11 cellular contexts compared by ENCODE assay signal in the genomic region with DNA sequence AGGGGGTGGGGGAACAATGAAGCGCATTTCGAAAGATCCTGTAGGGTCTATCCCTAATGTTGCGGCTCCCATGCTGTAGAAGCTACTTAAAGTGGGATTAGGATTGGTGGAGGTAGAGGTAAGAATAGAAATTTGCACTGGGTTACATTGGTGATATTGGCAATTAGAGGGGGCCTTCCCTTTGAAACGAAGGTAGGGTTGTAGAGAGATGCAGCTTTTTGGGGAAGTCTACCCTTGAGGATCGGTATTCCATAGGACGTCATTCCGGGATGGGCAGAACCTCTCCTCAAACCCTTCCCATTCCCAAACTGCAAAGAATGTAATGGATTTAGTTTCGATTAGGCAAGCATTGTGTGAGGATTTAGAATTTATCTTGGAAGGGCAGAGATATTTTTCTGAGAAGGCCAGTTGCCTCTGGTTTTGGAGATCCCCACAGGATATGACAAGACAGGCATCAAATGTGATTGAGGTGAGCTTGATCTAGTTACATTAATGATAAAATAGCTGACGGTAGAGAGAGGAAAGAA. TPM values are rescaled to one million over a fixed set of nuclear protein-coding genes. Genes with fewer than 3 reads are reported as not detected.
DNase-seq lines count a peak whose midpoint lies in the region; ATAC-seq and TF ChIP-seq lines count a peak whose summit lies in the region.
"Had no signal": no experiment of that assay in that cellular context is flagged by ENCODE, and none has a peak within 500 bp of the region (broad histone marks: within the 10 kb centered on the region; RNA-seq: fewer than 3 reads in every experiment).

No MANE protein-coding gene starts in this region.

- DNase-seq in stimulated activated naive CD8-positive, alpha-beta T cell treated with anti-CD3 and anti-CD28 coated beads, Interleukin-15, Interleukin-2, amounts not matched to agents 100 U/mL and 50 U/mL, for 24 hours = no peak
- no peak for DNase-seq in activated B cell treated with CpG ODN at 0.5 μM for 24 hours
- no peak for DNase-seq in hepatocyte (ENCODE audit: low spot score)
- no peak for DNase-seq in SIG-M5 treated with dmso at 0.1 percent for 504 hours (lab: John Stamatoyannopoulos, UW; ENCODE audit: unreplicated experiment)
- no peak for DNase-seq in SKM-1 treated with dmso at 0.1 percent for 144 hours (lab: John Stamatoyannopoulos, UW; ENCODE audit: unreplicated experiment)
- DNase-seq in NCI-H510A (lab: John Stamatoyannopoulos, UW) = no peak
- DNase-seq: transverse colon had no signal

- peaks cover 79% of the 10 kb centered on the region for H3K79me2 ChIP-seq in hepatocyte

- no peaks in the 10 kb centered on the region for H3K36me3 ChIP-seq in hepatocyte (replicated peaks; ENCODE audit: insufficient read depth, low read depth)

- no peaks in the 10 kb centered on the region for H3K27me3 ChIP-seq in hepatocyte
- H3K27me3 ChIP-seq: transverse colon had no signal

- peak overlapping the region; percentile 98 for H3K4me3 Mint-ChIP-seq in stimulated activated naive CD8-positive, alpha-beta T cell treated with anti-CD3 and anti-CD28 coated beads, Interleukin-15, Interleukin-2, amounts not matched to agents 100 ng/mL and 50 ng/mL, for 24 hours
- peak overlapping the region; percentile 98 for H3K4me3 Mint-ChIP-seq in activated B cell treated with CpG ODN at 0.5 μM for 24 hours

- no peak overlapping the region for H2AFZ ChIP-seq in hepatocyte

- no peaks in the 10 kb centered on the region for H3K9me3 ChIP-seq in hepatocyte (ENCODE audit: low read depth)

- POLR2A ChIA-PET in activated B cell treated with CpG ODN at 0.5 μM for 24 hours (lab: Charles Lee) = interaction anchor here (0.5 to 8.0 kb wide), 3 partner anchors 8 to 652 kb away, joined by 3 to 63 read pairs (median 7); no protein-coding TSS in a partner anchor

- CTCF ChIA-PET in activated B cell treated with CpG ODN at 0.5 μM for 24 hours (lab: Charles Lee) = no interaction called here

- peak overlapping the region; percentile 88 for H3K4me2 ChIP-seq in hepatocyte

- WGBS in hepatocyte (ENCODE audit: low lambda C conversion rate, missing lambda C conversion rate) = 65% methylated on average over 9 of the region's 9 CpGs

- H3K4me1 ChIP-seq in hepatocyte (ENCODE audit: insufficient read depth) = peaks cover 69% of the 10 kb centered on the region

- no peaks in the 10 kb centered on the region for H3K27me3 Mint-ChIP-seq in stimulated activated naive CD8-positive, alpha-beta T cell treated with anti-CD3 and anti-CD28 coated beads, Interleukin-15, Interleukin-2, amounts not matched to agents 100 ng/mL and 50 ng/mL, for 24 hours
- H3K27me3 Mint-ChIP-seq in activated B cell treated with CpG ODN at 0.5 μM for 24 hours = no peaks in the 10 kb centered on the region

- peaks cover 90% of the 10 kb centered on the region for H4K20me1 ChIP-seq in hepatocyte (ENCODE audit: insufficient read depth, poor library complexity, severe bottlenecking)

- H3K4me1 Mint-ChIP-seq in stimulated activated naive CD8-positive, alpha-beta T cell treated with anti-CD3 and anti-CD28 coated beads, Interleukin-15, Interleukin-2, amounts not matched to agents 100 ng/mL and 50 ng/mL, for 24 hours (ENCODE audit: low read depth) = peaks cover 95% of the 10 kb centered on the region
- H3K4me1 Mint-ChIP-seq in activated B cell treated with CpG ODN at 0.5 μM for 24 hours = peaks cover 88% of the 10 kb centered on the region

- intact Hi-C loops in activated B cell treated with CpG ODN at 0.5 μM for 24 hours (cut with micrococcal nuclease) = no loop called here

- TF ChIP-seq CTCF in activated B cell treated with CpG ODN at 0.5 μM for 24 hours (IDR thresholded peaks at IDR 0.05) (no peak), hepatocyte (IDR thresholded peaks at IDR 0.05; ENCODE audit: poor library complexity) (no peak)

- H3K9me3 Mint-ChIP-seq in stimulated activated naive CD8-positive, alpha-beta T cell treated with anti-CD3 and anti-CD28 coated beads, Interleukin-15, Interleukin-2, amounts not matched to agents 100 ng/mL and 50 ng/mL, for 24 hours = peaks cover 9% of the 10 kb centered on the region
- peaks cover 53% of the 10 kb centered on the region for H3K9me3 Mint-ChIP-seq in activated B cell treated with CpG ODN at 0.5 μM for 24 hours

- H3K9me2 ChIP-seq in hepatocyte (replicated peaks; ENCODE audit: insufficient read depth) = no peaks in the 10 kb centered on the region

- no peak for ATAC-seq in stimulated activated naive CD8-positive, alpha-beta T cell treated with anti-CD3 and anti-CD28 coated beads, Interleukin-15, Interleukin-2, amounts not matched to agents 100 U/mL and 50 U/mL, for 24 hours
- ATAC-seq in activated B cell treated with CpG ODN at 0.5 μM for 24 hours (ENCODE audit: low read depth) (no peak), HG03442 (IDR thresholded peaks at IDR 0.05; ENCODE audit: unreplicated experiment) (no peak)
- ATAC-seq: Right ventricle myocardium inferior had no signal

- H3K4me3 ChIP-seq in hepatocyte = peak overlapping the region; percentile 4
- H3K4me3 ChIP-seq: skin epidermis, transverse colon had no signal

- H3K27ac Mint-ChIP-seq in stimulated activated naive CD8-positive, alpha-beta T cell treated with anti-CD3 and anti-CD28 coated beads, Interleukin-15, Interleukin-2, amounts not matched to agents 100 ng/mL and 50 ng/mL, for 24 hours = peak overlapping the region; percentile 100
- peak overlapping the region; percentile 98 for H3K27ac Mint-ChIP-seq in activated B cell treated with CpG ODN at 0.5 μM for 24 hours

- H3K36me3 Mint-ChIP-seq in stimulated activated naive CD8-positive, alpha-beta T cell treated with anti-CD3 and anti-CD28 coated beads, Interleukin-15, Interleukin-2, amounts not matched to agents 100 ng/mL and 50 ng/mL, for 24 hours (ENCODE audit: low read depth) = peaks cover 100% of the 10 kb centered on the region
- H3K36me3 Mint-ChIP-seq in activated B cell treated with CpG ODN at 0.5 μM for 24 hours (ENCODE audit: low read depth) = peaks cover 100% of the 10 kb centered on the region

- H3K27ac ChIP-seq in hepatocyte = peak overlapping the region; percentile 87
- H3K27ac ChIP-seq: skin epidermis, transverse colon had no signal

RNA-seq across cellular contexts. Expression of a gene that starts 5.4 kb away (rescaled TPM):
- total RNA-seq in activated B cell treated with CpG ODN at 0.5 μM for 24 hours (49.6 and 51.9 TPM in 2 replicates), hepatocyte (13.0 and 13.9 TPM in 2 replicates)
- polyA plus RNA-seq in hepatocyte = 10.0 and 10.2 TPM in 2 replicates
